ENCODE assay signal across 8 cellular contexts in the genomic region with DNA sequence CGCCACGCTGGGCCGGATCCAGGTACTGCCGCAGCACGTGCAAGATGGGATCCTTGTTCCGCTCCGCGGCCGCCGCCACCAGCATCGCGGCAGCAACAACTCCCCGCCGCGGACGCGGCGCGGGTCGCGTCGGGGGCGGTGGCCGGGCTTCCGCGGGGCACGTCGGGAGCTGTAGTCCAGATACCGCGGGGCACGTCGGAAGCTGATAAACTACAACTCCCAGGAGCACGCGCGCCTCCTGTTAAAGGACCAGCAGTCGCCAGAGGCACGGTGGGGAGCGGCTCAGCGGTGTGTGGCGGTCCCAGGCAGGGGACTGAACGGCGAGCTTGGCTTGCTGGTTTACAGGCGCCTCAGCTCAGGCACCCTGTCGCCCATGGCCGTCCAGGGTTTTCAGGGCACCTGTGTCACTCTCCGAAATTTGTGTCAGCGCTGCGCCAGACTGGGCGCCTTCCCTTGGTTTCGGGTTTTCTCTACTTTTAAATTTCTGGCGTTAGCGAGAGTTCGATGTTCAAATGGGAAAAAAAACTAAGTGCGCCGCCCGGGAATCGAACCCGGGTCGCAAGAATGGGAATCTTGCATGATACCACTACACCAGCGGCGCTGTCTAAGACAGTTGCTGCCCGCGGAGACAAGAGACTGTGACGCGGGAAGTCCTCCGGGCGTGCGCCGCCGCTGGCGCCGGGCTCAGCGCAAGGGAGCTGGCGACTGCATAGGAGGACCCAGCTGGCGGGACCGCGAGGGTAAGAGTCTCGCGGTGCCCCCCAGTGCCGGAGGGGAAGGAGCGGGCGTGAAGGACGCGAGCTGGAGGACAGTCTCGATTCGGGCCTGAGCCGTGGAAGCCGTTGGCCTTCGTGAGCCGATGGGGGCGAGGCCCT. TPM values are rescaled to one million over a fixed set of nuclear protein-coding genes. Genes with fewer than 3 reads are reported as not detected.
DNase-seq lines count a peak whose midpoint lies in the region; ATAC-seq and TF ChIP-seq lines count a peak whose summit lies in the region.

Gene METTL26 (minus strand): TSS at position 100 of the 875 bp plus-strand sequence. CDS start 15 bp downstream, at position 85.

- peaks cover 0 to 15% (median 0%) of the 10 kb centered on the region in 4 donors for H3K4me1 ChIP-seq in right lobe of liver

- peaks cover 9% of the 10 kb centered on the region for H3K36me3 Mint-ChIP-seq in CD4-positive, alpha-beta T cell (ENCODE audit: low read depth)

- TF ChIP-seq CTCF in CD4-positive, alpha-beta T cell (IDR thresholded peaks at IDR 0.05): no peak
- TF ChIP-seq CTCF in right lobe of liver (IDR thresholded peaks at IDR 0.05): no peak

- H3K4me3 Mint-ChIP-seq in CD4-positive, alpha-beta T cell: peak within 1 kb of the TSS; percentile 99

- POLR2A ChIA-PET in CD4-positive, alpha-beta T cell (lab: Charles Lee): interaction anchor here (0.8 to 3.0 kb wide), 25 partner anchors 9 to 1570 kb away, joined by 3 to 18 read pairs (median 3); partner anchors contain the start of genes ANTKMT, CAPN15, CHTF18 and DECR2

- no peaks in the 10 kb centered on the region for H3K9me3 ChIP-seq in CD4-positive, alpha-beta T cell (ENCODE audit: control insufficient read depth, low read length)
- H3K9me3 ChIP-seq in right lobe of liver: no peaks in the 10 kb centered on the region

- H3K27ac ChIP-seq in CD4-positive, alpha-beta T cell (ENCODE audit: low read depth, low read length): peak within 1 kb of the TSS; percentile 82
- peak within 1 kb of the TSS; percentile 93 to 96 (median 96) for H3K27ac ChIP-seq in right lobe of liver

- H3K4me1 Mint-ChIP-seq in CD4-positive, alpha-beta T cell (ENCODE audit: low read depth): peaks cover 8% of the 10 kb centered on the region

- CTCF ChIA-PET in CD4-positive, alpha-beta T cell (lab: Charles Lee): interaction anchor here (0.7 to 1.5 kb wide), 6 partner anchors 12 to 284 kb away, joined by 3 to 6 read pairs (median 4); partner anchors contain the start of genes AXIN1, CAPN15 and WDR90

- H3K4me3 ChIP-seq in right lobe of liver: peak within 1 kb of the TSS; percentile 73 to 83 (median 77)

- ATAC-seq in CD4-positive, alpha-beta T cell (ENCODE audit: poor library complexity): peak; percentile 85
- ATAC-seq in GM19438 (IDR thresholded peaks at IDR 0.05; ENCODE audit: low read depth, unreplicated experiment) (peak; percentile 69), HG03571 (IDR thresholded peaks at IDR 0.05; ENCODE audit: unreplicated experiment) (peak; percentile 54), right lobe of liver (peak; percentile 80 to 88 (median 86))

- peak; percentile 64 for TF ChIP-seq POLR2A in right lobe of liver (IDR thresholded peaks at IDR 0.05)

- H3K27me3 Mint-ChIP-seq in CD4-positive, alpha-beta T cell: peaks cover 6% of the 10 kb centered on the region

- no peaks in the 10 kb centered on the region for H3K9me3 Mint-ChIP-seq in CD4-positive, alpha-beta T cell

- H3K27ac Mint-ChIP-seq in CD4-positive, alpha-beta T cell: peak within 1 kb of the TSS; percentile 100

- no peaks in the 10 kb centered on the region for H3K36me3 ChIP-seq in right lobe of liver

- no peaks in the 10 kb centered on the region for H3K27me3 ChIP-seq in CD4-positive, alpha-beta T cell (ENCODE audit: control insufficient read depth, insufficient read depth, low read length)
- H3K27me3 ChIP-seq in right lobe of liver: no peaks in the 10 kb centered on the region

- DNase-seq in CD4-positive, alpha-beta T cell: peak; percentile 88 to 94 (median 92)
- DNase-seq in NCI-H82 (lab: John Stamatoyannopoulos, UW) (peak; percentile 98), dermis microvascular lymphatic vessel endothelial cell (ENCODE audit: low read depth in 2 of 2) (peak; percentile 88 to 97), right lobe of liver (peak; percentile 96 to 97 (median 96))
- DNase-seq in activated CD4-positive, alpha-beta T cell treated with anti-CD3 and anti-CD28 coated beads, Interleukin-2, amount 50 U/mL, for 48 hours: peak; percentile 92 to 94
- peak; percentile 93 for DNase-seq in stimulated activated CD4-positive, alpha-beta T cell treated with anti-CD3 and anti-CD28 coated beads, Interleukin-4, amount 100 ng/mL, for 24 hours

- intact Hi-C loops in CD4-positive, alpha-beta T cell (cut with DNase I, micrococcal nuclease): loop anchor here (1.0 to 2.0 kb wide), 5 partner anchors 47 to 109 kb away; partner anchors contain the start of genes CAPN15 (in 1 of the 2), JMJD8 (in 1 of the 2) and PIGQ (in 1 of the 2)
- intact Hi-C loops in right lobe of liver (cut with DNase I): loop anchor here in 1 of 2 donors (10.0 kb wide), 1 partner anchor 52 kb away; no protein-coding TSS in a partner anchor

- WGBS in right lobe of liver (ENCODE audit: insufficient coverage, low coverage, low lambda C conversion rate, missing lambda C conversion rate): 0% methylated on average over 27 of the region's 91 CpGs

RNA-seq across cellular contexts. Expression of gene METTL26, which starts in this region (rescaled TPM):
- total RNA-seq in CD4-positive, alpha-beta T cell: 10 to 100 TPM; 39.5 to 39.6 TPM
- 59.4 and 76.7 TPM in 2 replicates for total RNA-seq in dermis microvascular lymphatic vessel endothelial cell
- total RNA-seq in right lobe of liver: 100 to 1,000 TPM in 1 of 6 experiments, 10 to 100 TPM in 5; 22.7 to 126 (median 32.6) TPM

Comparison
In these comparisons a context has a peak if more than half of its experiments do, and no peak if none do; other contexts are left out.
1. Peak in every context shown above with its lines: DNase-seq, ATAC-seq, H3K4me3 ChIP-seq and H3K27ac ChIP-seq.